In genomic region chr18:6743988-6744387, GRCh38 we compare ENCODE assay signal across 26 cellular contexts. TPM values are rescaled to one million over a fixed set of nuclear protein-coding genes. Genes with fewer than 3 reads are reported as not detected.
DNase-seq lines count a peak whose midpoint lies in the region; ATAC-seq, FAIRE-seq and TF ChIP-seq lines count a peak whose summit lies in the region.
"Had no signal": no experiment of that assay in that cellular context is flagged by ENCODE, and none has a peak within 500 bp of the region (broad histone marks: within the 10 kb centered on the region; RNA-seq: fewer than 3 reads in every experiment).

No MANE protein-coding gene starts in this region.

- no peak for ATAC-seq in HG03378 (IDR thresholded peaks at IDR 0.05; ENCODE audit: unreplicated experiment)
- ATAC-seq: HCT116, Panc1, SK-N-SH treated with all-trans-retinoic acid at 6 μM for 48 hours had no signal

- peak; percentile 15 for DNase-seq in NCI-H2171 treated with DMSO at 0.1 percent for 48 hours (lab: John Stamatoyannopoulos, UW)
- no peak for DNase-seq in NCI-H2171 (lab: John Stamatoyannopoulos, UW)
- no peak for DNase-seq in astrocyte (ENCODE audit: low read depth)
- DNase-seq in nephron progenitor cell = no peak
- DNase-seq in retina = no peak
- no peak for DNase-seq in stimulated activated naive CD4-positive, alpha-beta T cell (lab: John Stamatoyannopoulos, UW)
- DNase-seq: 8988T; AML-193; Calu3; CD8-positive, alpha-beta memory T cell; DMS153; GDM1; GOT3; Kasumi-1; NCI-H1048; NCI-H1436 treated with DMSO at 0.1 percent for 48 hours; NCI-H2029; NCI-H510A; NCI-H82; SIG-M5 had no signal

- H3K4me1 ChIP-seq in astrocyte (ENCODE audit: insufficient read depth, low read length) = peaks cover 37% of the 10 kb centered on the region

- no peak overlapping the region for H3K27ac ChIP-seq in astrocyte (ENCODE audit: low read depth, low read length)
- H3K27ac ChIP-seq: C4-2B had no signal

- H3K36me3 Mint-ChIP-seq in astrocyte (ENCODE audit: low read depth, unreplicated experiment) = no peaks in the 10 kb centered on the region
- H3K36me3 Mint-ChIP-seq in nephron progenitor cell (ENCODE audit: low read depth) = peaks cover 22% of the 10 kb centered on the region

- no peaks in the 10 kb centered on the region for H3K79me2 ChIP-seq in astrocyte (ENCODE audit: insufficient read depth, low read length)

- H3K9me3 Mint-ChIP-seq in astrocyte (ENCODE audit: unreplicated experiment) (peaks cover 1% of the 10 kb centered on the region), nephron progenitor cell (peaks cover 11% of the 10 kb centered on the region)

- FAIRE-seq in astrocyte (lab: Jason Lieb, UNC) = no peak
- FAIRE-seq: GM18507 had no signal

- H3K4me2 ChIP-seq in astrocyte (ENCODE audit: low read length) = no peak overlapping the region

- no peaks in the 10 kb centered on the region for H3K9me3 ChIP-seq in astrocyte (ENCODE audit: insufficient read depth, low read depth, low read length)

- H3K27me3 Mint-ChIP-seq in astrocyte (ENCODE audit: low read depth, unreplicated experiment) (no peaks in the 10 kb centered on the region), nephron progenitor cell (ENCODE audit: low read depth, poor library complexity) (no peaks in the 10 kb centered on the region)

- no peak overlapping the region for H2AFZ ChIP-seq in astrocyte (ENCODE audit: low read depth, low read length)

- H3K36me3 ChIP-seq in astrocyte (ENCODE audit: insufficient read depth, low read length) = no peaks in the 10 kb centered on the region

- H3K4me3 ChIP-seq in astrocyte (ENCODE audit: insufficient read depth, low read depth, low read length) = no peak overlapping the region

- no peak for TF ChIP-seq CTCF in astrocyte (IDR thresholded peaks at IDR 0.05; ENCODE audit: insufficient read depth, low read depth, low read length)
- no peak for TF ChIP-seq CTCF in nephron progenitor cell (IDR thresholded peaks at IDR 0.05)

- H3K4me1 Mint-ChIP-seq in astrocyte (ENCODE audit: low read depth, unreplicated experiment) (peaks cover 69% of the 10 kb centered on the region), nephron progenitor cell (peaks cover 47% of the 10 kb centered on the region)
- H3K4me1 Mint-ChIP-seq: CD8-positive, alpha-beta memory T cell had no signal

- no peaks in the 10 kb centered on the region for H3K27me3 ChIP-seq in astrocyte (ENCODE audit: insufficient read depth, low read length)

- H3K9ac ChIP-seq in astrocyte (ENCODE audit: low read length) = no peak overlapping the region

- no peaks in the 10 kb centered on the region for H4K20me1 ChIP-seq in astrocyte (ENCODE audit: insufficient read depth, low read length)

- H3K27ac Mint-ChIP-seq in astrocyte (ENCODE audit: unreplicated experiment) (peak overlapping the region; percentile 90), nephron progenitor cell (peak overlapping the region; percentile 4)
- H3K27ac Mint-ChIP-seq: CD8-positive, alpha-beta memory T cell had no signal

- peak overlapping the region; percentile 36 for H3K4me3 Mint-ChIP-seq in astrocyte (ENCODE audit: unreplicated experiment)
- no peak overlapping the region for H3K4me3 Mint-ChIP-seq in nephron progenitor cell
- H3K4me3 Mint-ChIP-seq: CD8-positive, alpha-beta memory T cell had no signal

RNA-seq across cellular contexts. Expression of gene ARHGAP28, which starts 14.5 kb away (rescaled TPM):
- 15.5 and 16.6 TPM in 2 replicates for total RNA-seq in astrocyte
- total RNA-seq: Calu3; CD8-positive, alpha-beta memory T cell had no signal
